Comparison of ENCODE assay signal across 21 cellular contexts in the genomic region with DNA sequence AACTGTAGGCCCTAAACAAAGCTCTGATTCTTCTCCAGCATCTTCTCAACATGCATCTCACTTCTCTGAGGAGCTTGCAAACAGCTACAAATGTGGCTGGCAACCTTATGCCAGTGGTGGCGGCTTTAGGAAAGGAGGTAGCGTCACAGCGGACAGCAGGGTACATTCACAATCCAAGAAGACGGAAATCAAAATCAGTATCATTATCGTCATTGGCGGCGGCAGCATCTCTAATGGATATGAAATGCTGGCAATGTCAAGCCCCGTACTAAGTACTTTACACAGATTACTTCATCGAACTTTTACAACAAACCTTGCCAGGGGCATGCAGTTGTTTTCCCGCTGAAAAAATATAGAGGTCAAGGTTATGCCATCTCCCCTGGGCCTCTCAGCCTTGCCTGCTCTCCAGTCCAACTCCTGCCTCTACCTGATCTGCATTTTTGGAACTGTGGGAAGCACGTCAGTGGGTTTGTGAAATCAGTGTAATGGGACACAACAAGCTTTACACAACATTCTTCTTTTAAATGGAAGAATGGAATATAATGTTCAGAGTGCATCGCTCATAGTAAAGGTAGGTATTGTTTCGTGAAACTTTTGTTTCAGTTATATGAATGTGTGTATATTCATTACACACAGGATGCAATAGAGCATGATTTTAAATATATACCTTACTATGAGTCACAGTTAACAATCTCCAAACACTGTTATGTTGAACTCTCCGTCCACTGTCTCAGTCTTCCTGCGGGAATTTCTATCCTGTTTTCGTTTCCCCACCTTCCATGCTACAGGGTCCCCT.
DNase-seq lines count a peak whose midpoint lies in the region; ATAC-seq, FAIRE-seq and TF ChIP-seq lines count a peak whose summit lies in the region.
"Had no signal": no experiment of that assay in that cellular context is flagged by ENCODE, and none has a peak within 500 bp of the region (broad histone marks: within the 10 kb centered on the region; RNA-seq: fewer than 3 reads in every experiment).

No MANE protein-coding gene starts in this region.

- CTCF ChIA-PET in activated CD8-positive, alpha-beta memory T cell treated with anti-CD3 and anti-CD28 coated beads, Interleukin-2, amount 10 ng/mL, durations not matched to agents 7 days and 5 days (lab: Charles Lee): no interaction called here

- H3K4me1 Mint-ChIP-seq in activated CD8-positive, alpha-beta memory T cell treated with anti-CD3 and anti-CD28 coated beads, Interleukin-2, amount 10 ng/mL, durations not matched to agents 7 days and 5 days: no peaks in the 10 kb centered on the region
- H3K4me1 Mint-ChIP-seq in endodermal cell: peaks cover 2% of the 10 kb centered on the region
- no peaks in the 10 kb centered on the region for H3K4me1 Mint-ChIP-seq in activated T-cell treated with anti-CD3 and anti-CD28 coated beads, Interleukin-2, amount 50 U/mL, for 24 hours (ENCODE audit: low read depth)
- H3K4me1 Mint-ChIP-seq: B cell; CD4-positive, CD25-positive, alpha-beta regulatory T cell had no signal

- peak; percentile 16 for FAIRE-seq in HTR-8/SVneo (lab: Jason Lieb, UNC)
- FAIRE-seq: A204.1, G401.6, GM12892, H1 had no signal

- ATAC-seq in activated CD8-positive, alpha-beta memory T cell treated with anti-CD3 and anti-CD28 coated beads, Interleukin-2, amount 10 ng/mL, durations not matched to agents 7 days and 5 days: no peak
- ATAC-seq in thoracic aorta (ENCODE audit: insufficient number of reproducible peaks, low FRiP score, low read depth): no peak
- no peak for ATAC-seq in left lung
- ATAC-seq: CD8-positive, alpha-beta T cell had no signal

- no peak overlapping the region for H3K9ac ChIP-seq in endodermal cell (ENCODE audit: extremely low read depth, low read length, poor library complexity, severe bottlenecking)
- H3K9ac ChIP-seq: BLaER1 had no signal

- H3K4me3 ChIP-seq in endodermal cell (ENCODE audit: low read length) (no peak overlapping the region), thoracic aorta (no peak overlapping the region), left lung (no peak overlapping the region)
- H3K4me3 ChIP-seq: BLaER1 had no signal

- H3K27me3 Mint-ChIP-seq in activated CD8-positive, alpha-beta memory T cell treated with anti-CD3 and anti-CD28 coated beads, Interleukin-2, amount 10 ng/mL, durations not matched to agents 7 days and 5 days: peaks cover 2% of the 10 kb centered on the region
- peaks cover 1% of the 10 kb centered on the region for H3K27me3 Mint-ChIP-seq in endodermal cell (ENCODE audit: insufficient read depth)
- H3K27me3 Mint-ChIP-seq in activated T-cell treated with anti-CD3 and anti-CD28 coated beads, Interleukin-2, amount 50 U/mL, for 24 hours: peaks cover 14% of the 10 kb centered on the region
- H3K27me3 Mint-ChIP-seq: CD4-positive, CD25-positive, alpha-beta regulatory T cell had no signal

- WGBS in endodermal cell (ENCODE audit: insufficient coverage in 1 of 2, insufficient read length in 1 of 2), 2 experiments: 90 to 93% methylated on average over 8 to 15 of the region's 16 CpGs

- H3K27ac ChIP-seq in endodermal cell (ENCODE audit: low read depth, low read length) (no peak overlapping the region), thoracic aorta (peak overlapping the region; percentile 76 to 86), left lung (no peak overlapping the region)
- H3K27ac ChIP-seq: 22Rv1, BLaER1, C4-2B had no signal

- no peak overlapping the region for H3K4me3 Mint-ChIP-seq in activated CD8-positive, alpha-beta memory T cell treated with anti-CD3 and anti-CD28 coated beads, Interleukin-2, amount 10 ng/mL, durations not matched to agents 7 days and 5 days
- H3K4me3 Mint-ChIP-seq in endodermal cell: no peak overlapping the region
- no peak overlapping the region for H3K4me3 Mint-ChIP-seq in activated T-cell treated with anti-CD3 and anti-CD28 coated beads, Interleukin-2, amount 50 U/mL, for 24 hours
- H3K4me3 Mint-ChIP-seq: B cell; CD8-positive, alpha-beta T cell had no signal

- H3K9me3 ChIP-seq in endodermal cell (ENCODE audit: control insufficient read depth, low read length) (no peaks in the 10 kb centered on the region), thoracic aorta (no peaks in the 10 kb centered on the region), left lung (no peaks in the 10 kb centered on the region)
- H3K9me3 ChIP-seq: BLaER1, Caco-2 had no signal

- no peaks in the 10 kb centered on the region for H3K36me3 ChIP-seq in endodermal cell (ENCODE audit: control insufficient read depth, insufficient read depth, low read length)
- H3K36me3 ChIP-seq in thoracic aorta: no peaks in the 10 kb centered on the region
- no peaks in the 10 kb centered on the region for H3K36me3 ChIP-seq in left lung
- H3K36me3 ChIP-seq: BLaER1 had no signal

- TF ChIP-seq CTCF in endodermal cell (conservative IDR thresholded peaks at IDR 0.05) (no peak), thoracic aorta (IDR thresholded peaks at IDR 0.05) (no peak), left lung (IDR thresholded peaks at IDR 0.05) (no peak)

- H3K27ac Mint-ChIP-seq in activated CD8-positive, alpha-beta memory T cell treated with anti-CD3 and anti-CD28 coated beads, Interleukin-2, amount 10 ng/mL, durations not matched to agents 7 days and 5 days: no peak overlapping the region
- no peak overlapping the region for H3K27ac Mint-ChIP-seq in endodermal cell
- no peak overlapping the region for H3K27ac Mint-ChIP-seq in activated T-cell treated with anti-CD3 and anti-CD28 coated beads, Interleukin-2, amount 50 U/mL, for 24 hours
- H3K27ac Mint-ChIP-seq: B cell; CD4-positive, CD25-positive, alpha-beta regulatory T cell; CD8-positive, alpha-beta T cell had no signal

- no peaks in the 10 kb centered on the region for H3K36me3 Mint-ChIP-seq in activated CD8-positive, alpha-beta memory T cell treated with anti-CD3 and anti-CD28 coated beads, Interleukin-2, amount 10 ng/mL, durations not matched to agents 7 days and 5 days
- H3K36me3 Mint-ChIP-seq in endodermal cell (ENCODE audit: low read depth): no peaks in the 10 kb centered on the region
- no peaks in the 10 kb centered on the region for H3K36me3 Mint-ChIP-seq in activated T-cell treated with anti-CD3 and anti-CD28 coated beads, Interleukin-2, amount 50 U/mL, for 24 hours (ENCODE audit: low read depth)
- H3K36me3 Mint-ChIP-seq: CD4-positive, CD25-positive, alpha-beta regulatory T cell; CD8-positive, alpha-beta T cell had no signal

- no peaks in the 10 kb centered on the region for H3K9me3 Mint-ChIP-seq in activated CD8-positive, alpha-beta memory T cell treated with anti-CD3 and anti-CD28 coated beads, Interleukin-2, amount 10 ng/mL, durations not matched to agents 7 days and 5 days (ENCODE audit: low read depth)
- no peaks in the 10 kb centered on the region for H3K9me3 Mint-ChIP-seq in endodermal cell
- H3K9me3 Mint-ChIP-seq in activated T-cell treated with anti-CD3 and anti-CD28 coated beads, Interleukin-2, amount 50 U/mL, for 24 hours: no peaks in the 10 kb centered on the region
- H3K9me3 Mint-ChIP-seq: CD8-positive, alpha-beta T cell had no signal

- intact Hi-C loops in left lung (cut with DNase I): no loop called here

- H3K27me3 ChIP-seq in endodermal cell (ENCODE audit: control insufficient read depth, insufficient read depth, low read length, poor library complexity, severe bottlenecking) (no peaks in the 10 kb centered on the region), thoracic aorta (replicated peaks; ENCODE audit: insufficient read depth) (no peaks in the 10 kb centered on the region), left lung (no peaks in the 10 kb centered on the region)
- H3K27me3 ChIP-seq: BLaER1 had no signal

- peak; percentile 19 for DNase-seq in activated CD8-positive, alpha-beta memory T cell treated with anti-CD3 and anti-CD28 coated beads, Interleukin-2, amount 10 ng/mL, durations not matched to agents 7 days and 5 days
- DNase-seq in activated CD8-positive, alpha-beta memory T cell treated with anti-CD3 and anti-CD28 coated beads, Interleukin-2, amount 50 U/mL, for 4 hours: no peak
- DNase-seq in HTR-8/SVneo (ENCODE audit: insufficient read length, low spot score): no peak
- peak; percentile 17 for DNase-seq in endodermal cell
- DNase-seq in thoracic aorta (ENCODE audit: low spot score): no peak
- no peak for DNase-seq in activated T-cell treated with anti-CD3 and anti-CD28 coated beads, Interleukin-2, amount 50 U/mL, for 24 hours
- no peak for DNase-seq in left lung
- DNase-seq: Caco-2; CD4-positive, CD25-positive, alpha-beta regulatory T cell; CD8-positive, alpha-beta T cell; DMS153; DND-41; HCEC 1CT had no signal

- H3K4me1 ChIP-seq in endodermal cell (ENCODE audit: control insufficient read depth, insufficient read depth, low read length) (no peaks in the 10 kb centered on the region), thoracic aorta (ENCODE audit: control insufficient read depth in 1 of 2, low read depth in 2 of 2) (peaks cover 11 to 58% of the 10 kb centered on the region in 2 donors), left lung (peaks cover 0 to 6% of the 10 kb centered on the region in 2 donors)
- H3K4me1 ChIP-seq: BLaER1, Caco-2 had no signal

Comparison
In these comparisons a context has a peak if more than half of its experiments do, and no peak if none do; other contexts are left out.
1. DNase-seq: peak in activated CD8-positive, alpha-beta memory T cell treated with anti-CD3 and anti-CD28 coated beads, Interleukin-2, amount 10 ng/mL, durations not matched to agents 7 days and 5 days (single experiment) and endodermal cell (single experiment); none in activated CD8-positive, alpha-beta memory T cell treated with anti-CD3 and anti-CD28 coated beads, Interleukin-2, amount 50 U/mL, for 4 hours (single experiment), HTR-8/SVneo (single experiment), thoracic aorta (single experiment), activated T-cell treated with anti-CD3 and anti-CD28 coated beads, Interleukin-2, amount 50 U/mL, for 24 hours (single experiment) and left lung (0 of 2).
2. H3K27ac ChIP-seq: peak in thoracic aorta (2 of 2); none in endodermal cell (single experiment) and left lung (0 of 2).